9 cellular contexts compared by ENCODE assay signal in the genomic region with DNA sequence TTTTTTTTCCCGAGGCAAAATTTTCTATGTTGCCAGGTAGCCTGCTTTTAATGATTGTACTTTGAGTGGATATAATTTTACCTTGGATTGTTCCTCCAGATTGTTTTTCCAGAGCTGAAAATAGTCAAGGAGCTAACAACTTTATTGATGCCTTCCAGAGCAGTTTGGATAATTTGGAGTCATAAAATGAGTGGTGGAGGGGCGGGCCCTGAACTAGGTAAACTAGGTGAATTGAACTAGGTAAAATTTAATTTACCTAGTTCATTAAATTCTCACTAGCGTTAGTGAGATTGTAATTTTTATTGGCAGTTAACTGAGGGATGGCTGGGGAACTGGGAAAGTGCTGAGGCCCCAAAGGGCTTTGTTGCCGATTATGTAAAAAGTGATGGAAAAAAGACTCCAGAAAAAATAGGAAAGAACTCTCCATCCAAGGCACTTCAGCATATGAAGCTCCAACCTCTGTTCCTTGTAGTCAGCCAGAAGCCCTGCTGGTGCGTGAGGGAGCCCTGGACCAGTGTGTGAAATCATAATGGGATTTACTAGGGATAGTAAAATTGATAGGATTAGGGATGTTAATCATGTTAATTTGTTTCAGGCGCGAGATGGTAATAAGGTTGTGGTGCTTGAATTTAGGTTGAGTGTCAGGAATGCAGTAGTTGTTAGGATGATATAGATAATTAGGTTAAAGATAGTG. TPM values are rescaled to one million over a fixed set of nuclear protein-coding genes. Genes with fewer than 3 reads are reported as not detected.
DNase-seq lines count a peak whose midpoint lies in the region; ATAC-seq and TF ChIP-seq lines count a peak whose summit lies in the region.
"Had no signal": no experiment of that assay in that cellular context is flagged by ENCODE, and none has a peak within 500 bp of the region (broad histone marks: within the 10 kb centered on the region; RNA-seq: fewer than 3 reads in every experiment).

No MANE protein-coding gene starts in this region.

- H3K4me2 ChIP-seq in smooth muscle cell, result peak overlapping the region; percentile 92

- H3K79me2 ChIP-seq in smooth muscle cell (ENCODE audit: low read depth), result peaks cover 65% of the 10 kb centered on the region

- DNase-seq in activated CD4-positive, alpha-beta T cell treated with anti-CD3 and anti-CD28 coated beads for 36 hours, result no peak
- DNase-seq in activated CD4-positive, alpha-beta T cell treated with anti-CD3 and anti-CD28 coated beads, Interleukin-2, amount 50 U/mL, for 48 hours, result no peak
- no peak for DNase-seq in SK-N-MC (ENCODE audit: low read depth, low spot score)
- DNase-seq in fibroblast of pulmonary artery (ENCODE audit: low read depth), result no peak
- DNase-seq in smooth muscle cell (lab: John Stamatoyannopoulos, UW; ENCODE audit: unreplicated experiment), result no peak
- DNase-seq in activated effector memory CD4-positive, alpha-beta T cell treated with Interleukin-2 at 50 U/mL for 16 hours, result no peak
- no peak for DNase-seq in sigmoid colon
- DNase-seq: C1 segment of cervical spinal cord had no signal

- H3K36me3 ChIP-seq in SK-N-MC (ENCODE audit: insufficient read depth, low read length) (peaks cover 5% of the 10 kb centered on the region; the same call in 1 of the 2 replicates), smooth muscle cell (ENCODE audit: low read depth) (no peaks in the 10 kb centered on the region), sigmoid colon (no peaks in the 10 kb centered on the region)

- CTCF ChIA-PET in activated CD4-positive, alpha-beta T cell treated with anti-CD3 and anti-CD28 coated beads for 36 hours (lab: Charles Lee), result interaction anchor here (1.4 to 1.5 kb wide), 2 partner anchors 25 to 36 kb away, joined by 3 to 4 read pairs; no protein-coding TSS in a partner anchor

- no peaks in the 10 kb centered on the region for H3K27me3 Mint-ChIP-seq in activated CD4-positive, alpha-beta T cell treated with anti-CD3 and anti-CD28 coated beads for 36 hours

- peaks cover 23% of the 10 kb centered on the region for H3K36me3 Mint-ChIP-seq in activated CD4-positive, alpha-beta T cell treated with anti-CD3 and anti-CD28 coated beads for 36 hours (ENCODE audit: low read depth)

- H2AFZ ChIP-seq in smooth muscle cell (ENCODE audit: low read depth), result no peak overlapping the region

- no peaks in the 10 kb centered on the region for H3K9me3 Mint-ChIP-seq in activated CD4-positive, alpha-beta T cell treated with anti-CD3 and anti-CD28 coated beads for 36 hours (ENCODE audit: low read depth)

- TF ChIP-seq CTCF in fibroblast of pulmonary artery (IDR thresholded peaks at IDR 0.05; ENCODE audit: low read length, missing control alignments) (no peak), smooth muscle cell (IDR thresholded peaks at IDR 0.05; ENCODE audit: borderline replicate concordance, insufficient read depth, poor library complexity, severe bottlenecking) (no peak), sigmoid colon (IDR thresholded peaks at IDR 0.05) (no peak)

- peaks cover 21% of the 10 kb centered on the region for H3K4me1 ChIP-seq in smooth muscle cell (ENCODE audit: low read depth)
- H3K4me1 ChIP-seq in sigmoid colon, result peaks cover 0 to 35% (median 25%) of the 10 kb centered on the region in 4 donors

- POLR2A ChIA-PET in activated CD4-positive, alpha-beta T cell treated with anti-CD3 and anti-CD28 coated beads for 36 hours (lab: Charles Lee), result no interaction called here

- 86% methylated on average over 7 of the region's 7 CpGs for WGBS in smooth muscle cell (ENCODE audit: low lambda C conversion rate)
- WGBS in sigmoid colon, 2 donors, result 33 to 68% methylated on average over 7 of the region's 7 CpGs

- no peak for TF ChIP-seq EP300 in sigmoid colon (IDR thresholded peaks at IDR 0.05)

- peak overlapping the region; percentile 98 for H3K4me3 ChIP-seq in SK-N-MC
- H3K4me3 ChIP-seq in fibroblast of pulmonary artery (replicated peaks; ENCODE audit: low read depth, low read length), result peak overlapping the region; percentile 90
- H3K4me3 ChIP-seq in smooth muscle cell, result peak overlapping the region; percentile 81
- peak overlapping the region in 1 of 4 donors; percentile 86 for H3K4me3 ChIP-seq in sigmoid colon

- peaks cover 47% of the 10 kb centered on the region for H3K4me1 Mint-ChIP-seq in activated CD4-positive, alpha-beta T cell treated with anti-CD3 and anti-CD28 coated beads for 36 hours

- H3K27ac Mint-ChIP-seq in activated CD4-positive, alpha-beta T cell treated with anti-CD3 and anti-CD28 coated beads for 36 hours, result peak overlapping the region; percentile 10

- no peak for ATAC-seq in activated CD4-positive, alpha-beta T cell treated with anti-CD3 and anti-CD28 coated beads for 36 hours
- no peak for ATAC-seq in HG02840 (IDR thresholded peaks at IDR 0.05; ENCODE audit: low FRiP score, unreplicated experiment)

- H3K9ac ChIP-seq in SK-N-MC (ENCODE audit: insufficient read length) (peak overlapping the region; percentile 95), smooth muscle cell (ENCODE audit: low read depth) (peak overlapping the region; percentile 93)

- H3K9me3 ChIP-seq in SK-N-MC (ENCODE audit: low read depth, low read length) (no peaks in the 10 kb centered on the region), smooth muscle cell (replicated peaks; ENCODE audit: low read depth) (no peaks in the 10 kb centered on the region), sigmoid colon (no peaks in the 10 kb centered on the region)

- peaks cover 59% of the 10 kb centered on the region for H4K20me1 ChIP-seq in smooth muscle cell (ENCODE audit: low read depth)

- no peak for TF ChIP-seq POLR2A in sigmoid colon (IDR thresholded peaks at IDR 0.05)

- peak overlapping the region; percentile 94 for H3K4me3 Mint-ChIP-seq in activated CD4-positive, alpha-beta T cell treated with anti-CD3 and anti-CD28 coated beads for 36 hours

- H3K27ac ChIP-seq in SK-N-MC, result no peak overlapping the region
- H3K27ac ChIP-seq in smooth muscle cell (ENCODE audit: low read depth), result no peak overlapping the region
- no peak overlapping the region for H3K27ac ChIP-seq in sigmoid colon

- intact Hi-C loops in activated CD4-positive, alpha-beta T cell treated with anti-CD3 and anti-CD28 coated beads for 36 hours (cut with DNase I, micrococcal nuclease), result loop anchor here (5.0 to 10.0 kb wide), 6 partner anchors 36 to 1378 kb away; partner anchors contain the start of genes KIAA1958 (in 1 of the 2), PTBP3 (in 1 of the 2), PTGR1 (in 1 of the 2) and TXN (in 1 of the 2)
- intact Hi-C loops in sigmoid colon (cut with DNase I), result loop anchor here (10.0 kb wide), 1 partner anchor 442 kb away; no protein-coding TSS in a partner anchor

- H3K27me3 ChIP-seq in smooth muscle cell (ENCODE audit: low read depth) (no peaks in the 10 kb centered on the region), sigmoid colon (no peaks in the 10 kb centered on the region)

- no peaks in the 10 kb centered on the region for H3F3A ChIP-seq in smooth muscle cell (ENCODE audit: low read depth)

RNA-seq across cellular contexts. Expression of gene DNAJC25, which starts 1.7 kb away (rescaled TPM):
- 1 to 10 TPM; 6.3 to 7.5 TPM for total RNA-seq in activated CD4-positive, alpha-beta T cell treated with anti-CD3 and anti-CD28 coated beads for 36 hours
- total RNA-seq in smooth muscle cell, result 13.1 and 14.2 TPM in 2 replicates
- polyA plus RNA-seq in smooth muscle cell, result 16.5 and 17.4 TPM in 2 replicates
- 10 to 100 TPM in 1 of 4 donors, 1 to 10 TPM in 3; 7.4 to 11.5 (median 9.1) TPM for total RNA-seq in sigmoid colon
- polyA plus RNA-seq in sigmoid colon, result 1 to 10 TPM; 1.8 to 5.7 (median 3.5) TPM

RNA-seq across cellular contexts. Expression of gene GNG10, which starts 28.6 kb away (rescaled TPM):
- total RNA-seq in activated CD4-positive, alpha-beta T cell treated with anti-CD3 and anti-CD28 coated beads for 36 hours, result 10 to 100 TPM; 14.5 to 15.4 TPM
- 102 and 104 TPM in 2 replicates for total RNA-seq in smooth muscle cell
- 43.8 and 47.9 TPM in 2 replicates for polyA plus RNA-seq in smooth muscle cell
- total RNA-seq in sigmoid colon, result 100 to 1,000 TPM in 1 of 4 donors, 10 to 100 TPM in 3; 61.0 to 104 (median 79.9) TPM
- polyA plus RNA-seq in sigmoid colon, result 10 to 100 TPM; 32.3 to 76.3 (median 55.9) TPM

RNA-seq across cellular contexts. Expression of gene PTGR1, which starts 33.4 kb away (rescaled TPM):
- total RNA-seq in activated CD4-positive, alpha-beta T cell treated with anti-CD3 and anti-CD28 coated beads for 36 hours, result 1 to 10 TPM; 3.9 to 4.7 TPM
- total RNA-seq in smooth muscle cell (67.1 and 70.5 TPM in 2 replicates), sigmoid colon (10 to 100 TPM; 19.7 to 61.1 (median 41.9) TPM)
- polyA plus RNA-seq in smooth muscle cell (67.8 and 74.4 TPM in 2 replicates), sigmoid colon (10 to 100 TPM; 26.9 to 59.6 (median 46.2) TPM)
